Comparison of ENCODE assay signal across 12 cellular contexts in genomic region chr2:19140463-19141208, GRCh38.
DNase-seq lines count a peak whose midpoint lies in the region; ATAC-seq and TF ChIP-seq lines count a peak whose summit lies in the region.
"Had no signal": no experiment of that assay in that cellular context is flagged by ENCODE, and none has a peak within 500 bp of the region (broad histone marks: within the 10 kb centered on the region; RNA-seq: fewer than 3 reads in every experiment).

No MANE protein-coding gene starts in this region.

- H2BK120ac ChIP-seq in mesenchymal stem cell (ENCODE audit: low read depth, low read length), result no peak overlapping the region

- ATAC-seq in GM18520 (IDR thresholded peaks at IDR 0.05; ENCODE audit: unreplicated experiment), result no peak
- no peak for ATAC-seq in HG02970 (IDR thresholded peaks at IDR 0.05; ENCODE audit: low FRiP score, unreplicated experiment)
- ATAC-seq: CD8-positive, alpha-beta T cell; natural killer cell had no signal

- no peak overlapping the region for H4K8ac ChIP-seq in mesenchymal stem cell (ENCODE audit: low read length)

- H3K36me3 ChIP-seq in mesenchymal stem cell (ENCODE audit: control insufficient read depth in 1 of 2, insufficient read depth in 2 of 2, low read depth in 1 of 2, low read length in 2 of 2), result no peaks in the 10 kb centered on the region
- H3K36me3 ChIP-seq in effector memory CD4-positive, alpha-beta T cell (ENCODE audit: control insufficient read depth, insufficient read depth, low read length), result no peaks in the 10 kb centered on the region
- no peaks in the 10 kb centered on the region for H3K36me3 ChIP-seq in vagina

- H3K27ac ChIP-seq in mesenchymal stem cell (ENCODE audit: low read length, poor library complexity, severe bottlenecking) (peak overlapping the region; percentile 76), vagina (no peak overlapping the region)
- no peak overlapping the region for H3K27ac ChIP-seq in effector memory CD4-positive, alpha-beta T cell (ENCODE audit: insufficient read depth, low read length, poor library complexity, severe bottlenecking)

- no peak for TF ChIP-seq POLR2A in vagina (IDR thresholded peaks at IDR 0.05)

- no peak overlapping the region for H2BK12ac ChIP-seq in mesenchymal stem cell (ENCODE audit: low read length in 2 of 2)

- DNase-seq in Calu3 (peak; percentile 66), NCI-H2029 (lab: John Stamatoyannopoulos, UW) (peak; percentile 88), brain pericyte (ENCODE audit: low read depth, low spot score) (peak; percentile 87), mesenchymal stem cell (peak; percentile 90), vagina (ENCODE audit: extremely low spot score in 2 of 2) (no peak)
- DNase-seq in effector memory CD4-positive, alpha-beta T cell, result no peak
- DNase-seq: activated naive CD4-positive, alpha-beta T cell treated with anti-CD3 and anti-CD28 coated beads, Interleukin-2, amount 10 ng/mL, durations not matched to agents 7 days and 5 days; CD8-positive, alpha-beta T cell; natural killer cell; NCI-H1105 treated with DMSO at 0.1 percent for 48 hours had no signal

- H3K27me3 ChIP-seq in mesenchymal stem cell (ENCODE audit: control insufficient read depth in 1 of 2, insufficient read depth in 1 of 2, low read length in 2 of 2), result no peaks in the 10 kb centered on the region
- H3K27me3 ChIP-seq in effector memory CD4-positive, alpha-beta T cell (replicated peaks; ENCODE audit: control insufficient read depth, insufficient read depth, low read length, poor library complexity, severe bottlenecking), result no peaks in the 10 kb centered on the region
- H3K27me3 ChIP-seq in vagina, result no peaks in the 10 kb centered on the region

- CTCF ChIA-PET in Calu3 (lab: Charles Lee), result interaction anchor here (1.6 kb wide), 2 partner anchors 20 to 149 kb away, joined by 3 to 9 read pairs; no protein-coding TSS in a partner anchor

- peaks cover 39% of the 10 kb centered on the region for H3K4me1 Mint-ChIP-seq in Calu3 (ENCODE audit: low read depth, unreplicated experiment)
- H3K4me1 Mint-ChIP-seq: activated naive CD4-positive, alpha-beta T cell treated with anti-CD3 and anti-CD28 coated beads, Interleukin-2, amount 10 ng/mL, durations not matched to agents 7 days and 5 days; natural killer cell had no signal

- no peak overlapping the region for H3K23ac ChIP-seq in mesenchymal stem cell (ENCODE audit: low read length in 2 of 2)

- no peak overlapping the region for H3K4me2 ChIP-seq in mesenchymal stem cell (ENCODE audit: low read length, poor library complexity, severe bottlenecking)

- 42% methylated on average over 3 of the region's 3 CpGs for WGBS in mesenchymal stem cell

- H2BK15ac ChIP-seq in mesenchymal stem cell (ENCODE audit: low read depth, poor library complexity, severe bottlenecking), result no peak overlapping the region

- H3K79me1 ChIP-seq in mesenchymal stem cell (replicated peaks; ENCODE audit: low read length, poor library complexity, severe bottlenecking), result no peaks in the 10 kb centered on the region

- H3K14ac ChIP-seq in mesenchymal stem cell (ENCODE audit: low read length in 2 of 2), result no peak overlapping the region

- H3K4me1 ChIP-seq in mesenchymal stem cell (ENCODE audit: control insufficient read depth, insufficient read depth, low read depth, low read length) (peaks cover 4% of the 10 kb centered on the region), vagina (no peaks in the 10 kb centered on the region)
- H3K4me1 ChIP-seq in effector memory CD4-positive, alpha-beta T cell (ENCODE audit: control insufficient read depth, insufficient read depth, low read length, poor library complexity, severe bottlenecking), result no peaks in the 10 kb centered on the region

- no peak overlapping the region for H3K18ac ChIP-seq in mesenchymal stem cell (ENCODE audit: low read depth in 1 of 2, low read length in 2 of 2)

- no peak overlapping the region for H3K9ac ChIP-seq in mesenchymal stem cell (ENCODE audit: low read length)

- H3K27ac Mint-ChIP-seq in Calu3 (ENCODE audit: unreplicated experiment), result peak overlapping the region; percentile 59
- H3K27ac Mint-ChIP-seq: activated naive CD4-positive, alpha-beta T cell treated with anti-CD3 and anti-CD28 coated beads, Interleukin-2, amount 10 ng/mL, durations not matched to agents 7 days and 5 days; CD8-positive, alpha-beta T cell; natural killer cell had no signal

- intact Hi-C loops in Calu3 (cut with micrococcal nuclease; ENCODE audit: unreplicated experiment) (loop anchor here (1.0 to 10.0 kb wide), 2 partner anchors 149 to 204 kb away; no protein-coding TSS in a partner anchor), vagina (cut with DNase I) (no loop called here)

- H4K91ac ChIP-seq in mesenchymal stem cell (ENCODE audit: low read length), result no peak overlapping the region

- H3K4ac ChIP-seq in mesenchymal stem cell (ENCODE audit: low read depth in 1 of 2, low read length in 2 of 2), result no peak overlapping the region

- no TSS peak for BruUV-seq in Calu3 (replicated peaks; lab: Mats Ljungman, UMichigan)

- H2AK5ac ChIP-seq in mesenchymal stem cell (ENCODE audit: low read length, severe bottlenecking), result no peak overlapping the region

- peak overlapping the region; percentile 44 for H3K4me3 Mint-ChIP-seq in Calu3 (ENCODE audit: low read depth, unreplicated experiment)
- H3K4me3 Mint-ChIP-seq: activated naive CD4-positive, alpha-beta T cell treated with anti-CD3 and anti-CD28 coated beads, Interleukin-2, amount 10 ng/mL, durations not matched to agents 7 days and 5 days; CD8-positive, alpha-beta T cell; natural killer cell had no signal

- TF ChIP-seq CTCF in Calu3 (IDR thresholded peaks at IDR 0.05; ENCODE audit: unreplicated experiment) (no peak), vagina (IDR thresholded peaks at IDR 0.05) (no peak)

- no peaks in the 10 kb centered on the region for H3K27me3 Mint-ChIP-seq in Calu3 (ENCODE audit: unreplicated experiment)
- H3K27me3 Mint-ChIP-seq: activated naive CD4-positive, alpha-beta T cell treated with anti-CD3 and anti-CD28 coated beads, Interleukin-2, amount 10 ng/mL, durations not matched to agents 7 days and 5 days had no signal

- H2AFZ ChIP-seq in mesenchymal stem cell (ENCODE audit: low read depth, low read length), result no peak overlapping the region

- H3K9me3 Mint-ChIP-seq in Calu3 (ENCODE audit: low read depth, unreplicated experiment), result no peaks in the 10 kb centered on the region
- H3K9me3 Mint-ChIP-seq: activated naive CD4-positive, alpha-beta T cell treated with anti-CD3 and anti-CD28 coated beads, Interleukin-2, amount 10 ng/mL, durations not matched to agents 7 days and 5 days; CD8-positive, alpha-beta T cell had no signal

- H2BK5ac ChIP-seq in mesenchymal stem cell (ENCODE audit: low read depth, low read length, poor library complexity, severe bottlenecking), result no peak overlapping the region

- H3K9me3 ChIP-seq in mesenchymal stem cell (ENCODE audit: control insufficient read depth, low read length) (no peaks in the 10 kb centered on the region), vagina (no peaks in the 10 kb centered on the region)
- H3K9me3 ChIP-seq in effector memory CD4-positive, alpha-beta T cell (ENCODE audit: control insufficient read depth, low read length), result no peaks in the 10 kb centered on the region

- H3K4me3 ChIP-seq in mesenchymal stem cell (ENCODE audit: insufficient read depth in 1 of 2, low read depth in 1 of 2, low read length in 2 of 2) (no peak overlapping the region), vagina (no peak overlapping the region)
- H3K4me3 ChIP-seq in effector memory CD4-positive, alpha-beta T cell (ENCODE audit: insufficient read depth, low read depth, low read length, poor library complexity, severe bottlenecking), result no peak overlapping the region

- H3K36me3 Mint-ChIP-seq in Calu3 (ENCODE audit: insufficient read depth, unreplicated experiment), result no peaks in the 10 kb centered on the region
- H3K36me3 Mint-ChIP-seq: activated naive CD4-positive, alpha-beta T cell treated with anti-CD3 and anti-CD28 coated beads, Interleukin-2, amount 10 ng/mL, durations not matched to agents 7 days and 5 days; CD8-positive, alpha-beta T cell had no signal

Comparison
In these comparisons a context has a peak if more than half of its experiments do, and no peak if none do; other contexts are left out.
1. DNase-seq: peak in Calu3 (single experiment), NCI-H2029 (single experiment), brain pericyte (single experiment) and mesenchymal stem cell (single experiment); none in effector memory CD4-positive, alpha-beta T cell (0 of 3) and vagina (0 of 2).